In genomic region chr4:2869659-2870058, GRCh38 we compare ENCODE assay signal across 1 cellular context.
TF ChIP-seq lines count a peak whose summit lies in the region.

No MANE protein-coding gene starts in this region.

TF ChIP-seq in HEK293T, 16 proteins besides CTCF, POLR2A, EP300 and RAD21 (continued from another document):
- no peak for TF ChIP-seq ARNT (IDR thresholded peaks at IDR 0.05)
- no peak for TF ChIP-seq SUZ12 (IDR thresholded peaks at IDR 0.05)
- TF ChIP-seq SP1 (IDR thresholded peaks at IDR 0.05): no peak
- no peak for TF ChIP-seq PKNOX1 (IDR thresholded peaks at IDR 0.05)
- no peak for TF ChIP-seq ELF4 (IDR thresholded peaks at IDR 0.05)
- TF ChIP-seq FOXM1 (IDR thresholded peaks at IDR 0.05; ENCODE audit: borderline replicate concordance): no peak
- no peak for TF ChIP-seq FOXA1 (IDR thresholded peaks at IDR 0.05)
